19 cellular contexts compared by ENCODE assay signal in genomic region chr17:58808609-58809563, GRCh38. TPM values are rescaled to one million over a fixed set of nuclear protein-coding genes. Genes with fewer than 3 reads are reported as not detected.
"Had no signal": no experiment of that assay in that cellular context is flagged by ENCODE, and none has a peak within 500 bp of the region (broad histone marks: within the 10 kb centered on the region; RNA-seq: fewer than 3 reads in every experiment).

No MANE protein-coding gene starts in this region.

- H3K9me3 ChIP-seq: ascending aorta, breast epithelium, neutrophil, upper lobe of right lung had no signal

- H3K27me3 ChIP-seq: ascending aorta, breast epithelium, upper lobe of right lung had no signal

- H3K36me3 ChIP-seq: ascending aorta, breast epithelium, neutrophil, upper lobe of right lung had no signal

- H3K4me1 ChIP-seq: ascending aorta, breast epithelium, foreskin keratinocyte, upper lobe of right lung had no signal

- H3K27ac ChIP-seq: ascending aorta, breast epithelium, foreskin keratinocyte, neutrophil, upper lobe of right lung had no signal

- ATAC-seq: activated CD4-positive, CD25-positive, alpha-beta regulatory T cell treated with anti-CD3 and anti-CD28 coated beads, Interleukin-2, amount 50 U/mL, for 24 hours; activated naive CD8-positive, alpha-beta T cell treated with anti-CD3 and anti-CD28 coated beads, Interleukin-2, amount 50 U/mL, for 24 hours; activated T-helper 17 cell treated with anti-CD3 and anti-CD28 coated beads, Interleukin-2, amount 50 U/mL, for 72 hours; foreskin keratinocyte; left colon; naive thymus-derived CD8-positive, alpha-beta T cell; upper lobe of right lung had no signal

- DNase-seq: activated CD4-positive, alpha-beta T cell treated with anti-CD3 and anti-CD28 coated beads, Interleukin-2, amount 50 U/mL, for 1 hour; activated CD8-positive, alpha-beta memory T cell treated with anti-CD3 and anti-CD28 coated beads for 24 hours; activated naive CD4-positive, alpha-beta T cell treated with Interleukin-2 at 50 U/mL for 16 hours; activated naive CD8-positive, alpha-beta T cell treated with anti-CD3 and anti-CD28 coated beads, Interleukin-2, amount 50 U/mL, for 24 hours; activated T-cell treated with anti-CD3 and anti-CD28 coated beads for 4 hours; effector memory CD4-positive, alpha-beta T cell; foreskin keratinocyte; immature natural killer cell; left colon; naive thymus-derived CD8-positive, alpha-beta T cell; retina; stimulated activated CD4-positive, alpha-beta T cell treated with anti-CD3 and anti-CD28 coated beads, Interleukin-4, amount 100 ng/mL, for 4 hours; stimulated activated CD8-positive, alpha-beta memory T cell treated with anti-CD3 and anti-CD28 coated beads, Interleukin-4, amount 100 ng/mL, for 48 hours; upper lobe of right lung had no signal

- H3K4me3 ChIP-seq: ascending aorta, breast epithelium, upper lobe of right lung had no signal

RNA-seq across cellular contexts. Expression of gene PPM1E, which starts 53.2 kb away (rescaled TPM):
- total RNA-seq: naive thymus-derived CD8-positive, alpha-beta T cell; upper lobe of right lung had no signal
- polyA plus RNA-seq: immature natural killer cell had no signal
